In genomic region chr11:31442086-31442485, GRCh38 we compare ENCODE assay signal across 18 cellular contexts.
DNase-seq lines count a peak whose midpoint lies in the region; TF ChIP-seq lines count a peak whose summit lies in the region.
"Had no signal": no experiment of that assay in that cellular context is flagged by ENCODE, and none has a peak within 500 bp of the region (broad histone marks: within the 10 kb centered on the region; RNA-seq: fewer than 3 reads in every experiment).

No MANE protein-coding gene starts in this region.

- no peaks in the 10 kb centered on the region for H3K4me1 ChIP-seq in transverse colon
- H3K4me1 ChIP-seq: BLaER1 treated with 17β-estradiol and CSF1 and Interleukin-3, amounts not matched to agents 10 nM and 100 nM; heart left ventricle; sigmoid colon; suprapubic skin had no signal

- no peaks in the 10 kb centered on the region for H3K9me3 ChIP-seq in transverse colon
- H3K9me3 ChIP-seq: BLaER1 treated with 17β-estradiol and CSF1 and Interleukin-3, amounts not matched to agents 10 nM and 100 nM; MG63; sigmoid colon; suprapubic skin had no signal

- WGBS in transverse colon (ENCODE audit: low coverage in 1 of 2), 2 donors, result 22 to 46% methylated on average over 2 of the region's 2 CpGs

- H3K4me3 ChIP-seq in transverse colon, result no peak overlapping the region
- H3K4me3 ChIP-seq: BLaER1 treated with 17β-estradiol and CSF1 and Interleukin-3, amounts not matched to agents 10 nM and 100 nM; dorsolateral prefrontal cortex; heart left ventricle; MG63; sigmoid colon; suprapubic skin had no signal

- intact Hi-C loops in transverse colon (cut with DNase I; ENCODE audit: low total_unique reads), result no loop called here

- in situ Hi-C loops in transverse colon (cut with MboI; ENCODE audit: low pct_ligation_motif_present in 1 of 4, low pct_unique_long_range_greater_than_20kb in 1 of 4, low sequenced_read_pairs in 3 of 4), result no loop called here

- no peaks in the 10 kb centered on the region for H3K27me3 ChIP-seq in transverse colon
- H3K27me3 ChIP-seq: BLaER1 treated with 17β-estradiol and CSF1 and Interleukin-3, amounts not matched to agents 10 nM and 100 nM; dorsolateral prefrontal cortex; heart left ventricle; MG63; sigmoid colon; suprapubic skin had no signal

- H3K27ac ChIP-seq in transverse colon, result no peak overlapping the region
- H3K27ac ChIP-seq: BLaER1 treated with 17β-estradiol and CSF1 and Interleukin-3, amounts not matched to agents 10 nM and 100 nM; dorsolateral prefrontal cortex; heart left ventricle; sigmoid colon; suprapubic skin had no signal

- DNase-seq in NCI-H2171 treated with DMSO at 0.1 percent for 48 hours (lab: John Stamatoyannopoulos, UW), result peak; percentile 46
- DNase-seq in NCI-H2171 (lab: John Stamatoyannopoulos, UW), result no peak
- peak; percentile 98 for DNase-seq in NCI-H2107 treated with DMSO at 0.1 percent for 48 hours (lab: John Stamatoyannopoulos, UW; ENCODE audit: unreplicated experiment)
- DNase-seq in SHP77 (lab: John Stamatoyannopoulos, UW), result peak; percentile 56 to 78
- no peak for DNase-seq in stimulated activated CD4-positive, alpha-beta T cell treated with anti-CD3 and anti-CD28 coated beads, Interleukin-4, amount 100 ng/mL, for 4 hours
- DNase-seq in stimulated activated CD4-positive, alpha-beta T cell treated with anti-CD3 and anti-CD28 coated beads, Interleukin-4, amount 100 ng/mL, for 1 hour, result no peak
- no peak for DNase-seq in transverse colon
- DNase-seq in activated CD4-positive, alpha-beta T cell treated with anti-CD3 and anti-CD28 coated beads, Interleukin-2, amount 50 U/mL, for 4 hours, result no peak
- DNase-seq: 8988T; activated CD4-positive, alpha-beta T cell treated with anti-CD3 and anti-CD28 coated beads for 4 hours; activated T-cell treated with anti-CD3 and anti-CD28 coated beads for 4 hours; dorsolateral prefrontal cortex; heart left ventricle; MG63; sigmoid colon; stimulated activated CD4-positive, alpha-beta T cell treated with anti-CD3 and anti-CD28 coated beads, Interleukin-2, amount 100 ng/mL, for 24 hours had no signal

- no peak for TF ChIP-seq CTCF in transverse colon (IDR thresholded peaks at IDR 0.05)

- no peak for TF ChIP-seq POLR2A in transverse colon (IDR thresholded peaks at IDR 0.05)

- TF ChIP-seq EP300 in transverse colon (IDR thresholded peaks at IDR 0.05; ENCODE audit: low read depth), result no peak

- no peaks in the 10 kb centered on the region for H3K36me3 ChIP-seq in transverse colon
- H3K36me3 ChIP-seq: heart left ventricle, MG63, sigmoid colon, suprapubic skin had no signal

Comparison
In these comparisons a context has a peak if more than half of its experiments do, and no peak if none do; other contexts are left out.
1. DNase-seq: peak in NCI-H2171 treated with DMSO at 0.1 percent for 48 hours (single experiment), NCI-H2107 treated with DMSO at 0.1 percent for 48 hours (single experiment) and SHP77 (2 of 2); none in NCI-H2171 (single experiment), stimulated activated CD4-positive, alpha-beta T cell treated with anti-CD3 and anti-CD28 coated beads, Interleukin-4, amount 100 ng/mL, for 4 hours (0 of 2), stimulated activated CD4-positive, alpha-beta T cell treated with anti-CD3 and anti-CD28 coated beads, Interleukin-4, amount 100 ng/mL, for 1 hour (single experiment), transverse colon (single experiment) and activated CD4-positive, alpha-beta T cell treated with anti-CD3 and anti-CD28 coated beads, Interleukin-2, amount 50 U/mL, for 4 hours (0 of 2).